ENCODE assay signal across 21 cellular contexts in genomic region chr11:1459219-1459575, GRCh38. TPM values are rescaled to one million over a fixed set of nuclear protein-coding genes. Genes with fewer than 3 reads are reported as not detected.
DNase-seq lines count a peak whose midpoint lies in the region; ATAC-seq, FAIRE-seq and TF ChIP-seq lines count a peak whose summit lies in the region.
"Had no signal": no experiment of that assay in that cellular context is flagged by ENCODE, and none has a peak within 500 bp of the region (broad histone marks: within the 10 kb centered on the region; RNA-seq: fewer than 3 reads in every experiment).

No MANE protein-coding gene starts in this region.

- TF ChIP-seq CTCF in A549 (IDR thresholded peaks at IDR 0.05) (no peak), brain (conservative IDR thresholded peaks at IDR 0.05) (no peak)

- H3K27ac Mint-ChIP-seq in brain (peak overlapping the region in 3 of 5 experiments; percentile 73 to 83 (median 74)), memory B cell (peak overlapping the region; percentile 63)
- H3K27ac Mint-ChIP-seq: activated CD8-positive, alpha-beta T cell treated with anti-CD3 and anti-CD28 coated beads for 36 hours had no signal

- no peaks in the 10 kb centered on the region for H3K27me3 ChIP-seq in stomach smooth muscle (ENCODE audit: control insufficient read depth in 1 of 2, insufficient read depth in 2 of 2, low read length in 2 of 2)

- H3K4me1 ChIP-seq in A549, result peaks cover 6% of the 10 kb centered on the region; the same call in 1 of the 3 replicates
- peaks cover 34% of the 10 kb centered on the region for H3K4me1 ChIP-seq in stomach smooth muscle (ENCODE audit: control insufficient read depth, insufficient read depth, low read length)
- H3K4me1 ChIP-seq: colonic mucosa had no signal

- no peak for TF ChIP-seq POLR2A in A549 (IDR thresholded peaks at IDR 0.05; ENCODE audit: low read length)

- TF ChIP-seq EP300 in A549 (IDR thresholded peaks at IDR 0.05), result no peak

- H3K27ac ChIP-seq in A549, result no peak overlapping the region
- H3K27ac ChIP-seq in stomach smooth muscle (ENCODE audit: low read length), result peak overlapping the region; percentile 80
- H3K27ac ChIP-seq: colonic mucosa had no signal

- H3K9ac ChIP-seq in stomach smooth muscle (ENCODE audit: low read length in 2 of 2), result peak overlapping the region in 1 of 2 donors; percentile 29

- CTCF ChIA-PET in A549 (lab: Yijun Ruan, JAX), result interaction anchor here (0.8 kb wide), 1 partner anchor 11 kb away, joined by 3 read pairs; no protein-coding TSS in a partner anchor

- H3K4me3 Mint-ChIP-seq in brain (no peak overlapping the region), memory B cell (no peak overlapping the region)
- H3K4me3 Mint-ChIP-seq: activated CD8-positive, alpha-beta T cell treated with anti-CD3 and anti-CD28 coated beads for 36 hours; IgD-negative memory B cell; neural crest cell had no signal

- no peak overlapping the region for H3K4me2 ChIP-seq in A549

- DNase-seq in A549 (ENCODE audit: low read depth in 1 of 2, low spot score in 1 of 2) (no peak), memory B cell (ENCODE audit: low spot score in 2 of 2) (no peak), HPDE6-E6E7 (ENCODE audit: extremely low spot score) (no peak), NCI-H1694 treated with DMSO at 0.1 percent for 48 hours (lab: John Stamatoyannopoulos, UW) (no peak)
- DNase-seq: activated naive CD4-positive, alpha-beta T cell treated with Interleukin-2 at 50 U/mL for 16 hours; activated T-cell treated with anti-CD3 and anti-CD28 coated beads, Interleukin-2, amount 50 U/mL, for 1 hour; DMS 273 treated with DMSO at 0.1 percent for 48 hours; NCI-H146; NCI-H748 treated with DMSO at 0.1 percent for 48 hours; stimulated activated CD4-positive, alpha-beta T cell treated with anti-CD3 and anti-CD28 coated beads, Interleukin-15, amount 100 ng/mL, for 24 hours; stimulated activated naive CD4-positive, alpha-beta T cell had no signal

- H3K27me3 Mint-ChIP-seq in brain (no peaks in the 10 kb centered on the region), memory B cell (no peaks in the 10 kb centered on the region)
- H3K27me3 Mint-ChIP-seq: activated CD8-positive, alpha-beta T cell treated with anti-CD3 and anti-CD28 coated beads for 36 hours; IgD-negative memory B cell had no signal

- no peak for TF ChIP-seq RAD21 in A549 (conservative IDR thresholded peaks at IDR 0.05 in 1 of 2, IDR thresholded peaks at IDR 0.05 in 1 of 2)

- no peaks in the 10 kb centered on the region for H3K36me3 ChIP-seq in stomach smooth muscle (ENCODE audit: control insufficient read depth in 2 of 2, insufficient read depth in 2 of 2, low read length in 2 of 2)
- H3K36me3 ChIP-seq: colonic mucosa had no signal

- no peaks in the 10 kb centered on the region for H3K9me3 Mint-ChIP-seq in brain
- H3K9me3 Mint-ChIP-seq in memory B cell, result no peaks in the 10 kb centered on the region
- H3K9me3 Mint-ChIP-seq: activated CD8-positive, alpha-beta T cell treated with anti-CD3 and anti-CD28 coated beads for 36 hours; IgD-negative memory B cell; neural crest cell had no signal

- POLR2A ChIA-PET in A549 (lab: Yijun Ruan, JAX), result no interaction called here

- ATAC-seq in A549 (peak in 1 of 2 experiments; percentile 11; a peak in 3 of 6 replicates), memory B cell (ENCODE audit: low read depth) (no peak), HG02798 (IDR thresholded peaks at IDR 0.05; ENCODE audit: poor library complexity, unreplicated experiment) (no peak), HG02588 (IDR thresholded peaks at IDR 0.05; ENCODE audit: unreplicated experiment) (no peak)

- H3K4me1 Mint-ChIP-seq in brain (peaks cover 15% of the 10 kb centered on the region), memory B cell (no peaks in the 10 kb centered on the region)
- H3K4me1 Mint-ChIP-seq: IgD-negative memory B cell, neural crest cell had no signal

- no peaks in the 10 kb centered on the region for H3K9me3 ChIP-seq in A549
- H3K9me3 ChIP-seq in stomach smooth muscle (ENCODE audit: control insufficient read depth in 2 of 2, low read length in 2 of 2), result no peaks in the 10 kb centered on the region
- H3K9me3 ChIP-seq: colonic mucosa had no signal

- no peaks in the 10 kb centered on the region for H3K36me3 Mint-ChIP-seq in brain
- no peaks in the 10 kb centered on the region for H3K36me3 Mint-ChIP-seq in memory B cell
- H3K36me3 Mint-ChIP-seq: IgD-negative memory B cell had no signal

- 94% methylated on average over 10 of the region's 14 CpGs for WGBS in A549 (ENCODE audit: missing lambda C conversion rate)

- FAIRE-seq in A549 (lab: Jason Lieb, UNC), result no peak
- FAIRE-seq: astrocyte, GM12891 had no signal

- no peak overlapping the region for H3K4me3 ChIP-seq in A549
- peak overlapping the region in 1 of 2 donors; percentile 29 for H3K4me3 ChIP-seq in stomach smooth muscle (ENCODE audit: low read length in 2 of 2)
- H3K4me3 ChIP-seq: colonic mucosa had no signal

TF ChIP-seq in A549, 52 proteins besides CTCF, POLR2A, EP300 and RAD21:
- TF ChIP-seq NFE2L2 (conservative IDR thresholded peaks at IDR 0.05; ENCODE audit: low read length), result no peak
- peak; percentile 30 for TF ChIP-seq MAFK (IDR thresholded peaks at IDR 0.05; ENCODE audit: partially characterized antibody)

RNA-seq across cellular contexts. Expression of gene MOB2, which starts 27.4 kb away (rescaled TPM):
- polyA plus RNA-seq in A549 (2011; rRNA removed) (25.4 and 32.0 TPM in 2 replicates), A549 (2017; fragmentation: RNase III; extraction: RNeasy Plus Mini Kit Qiagen cat#74134 plus additional on column Dnase treatment) (31.9 to 38.2 TPM (median 35.2 TPM) in 3 replicates), brain (ENCODE audit: insufficient read depth, low read depth, low replicate concordance) (37.6 TPM)
- 51.7 and 62.0 TPM in 2 replicates for polyA plus RNA-seq in A549 (2012; cell fraction: cytosol; rRNA removed)
- 69.0 and 70.7 TPM in 2 replicates for polyA plus RNA-seq in A549 (2012; cell fraction: nucleus; rRNA removed)
- polyA minus RNA-seq in A549 (2011; rRNA and poly(A)+ RNA removed), result 31.3 and 40.1 TPM in 2 replicates
